Comparison of ENCODE assay signal across 1 cellular context in the genomic region with DNA sequence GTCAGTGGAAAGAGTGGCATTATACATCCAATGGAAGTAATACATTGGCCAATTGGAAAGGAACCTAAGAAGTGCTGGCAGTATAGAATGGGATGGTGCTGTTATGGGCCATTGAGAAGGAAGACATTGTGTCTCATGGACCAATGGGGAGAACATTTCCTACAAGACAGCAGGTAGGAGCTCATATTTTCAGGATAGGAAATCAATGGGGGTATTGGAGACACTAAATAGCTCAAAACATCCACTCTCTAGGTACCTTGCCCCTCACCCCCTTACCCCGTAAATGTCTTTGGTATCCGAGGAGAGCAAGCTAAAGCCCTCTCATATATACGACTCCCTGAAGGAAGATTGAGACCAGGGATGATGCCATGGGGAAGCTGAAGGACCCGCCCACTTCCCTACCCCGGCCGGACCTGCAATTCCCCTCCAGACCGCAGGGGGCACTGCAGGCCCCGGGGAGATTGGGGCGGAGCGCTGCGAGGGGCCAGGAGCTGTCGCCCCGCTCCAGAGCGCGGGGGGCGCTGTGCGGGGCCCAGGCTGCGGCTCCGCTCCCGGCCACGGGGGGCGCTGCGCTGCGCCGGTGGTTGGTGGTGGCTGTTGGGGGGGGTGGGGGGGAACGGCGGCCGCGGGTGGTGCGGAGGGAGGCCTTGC.
TF ChIP-seq lines count a peak whose summit lies in the region.

A gene with protein sequence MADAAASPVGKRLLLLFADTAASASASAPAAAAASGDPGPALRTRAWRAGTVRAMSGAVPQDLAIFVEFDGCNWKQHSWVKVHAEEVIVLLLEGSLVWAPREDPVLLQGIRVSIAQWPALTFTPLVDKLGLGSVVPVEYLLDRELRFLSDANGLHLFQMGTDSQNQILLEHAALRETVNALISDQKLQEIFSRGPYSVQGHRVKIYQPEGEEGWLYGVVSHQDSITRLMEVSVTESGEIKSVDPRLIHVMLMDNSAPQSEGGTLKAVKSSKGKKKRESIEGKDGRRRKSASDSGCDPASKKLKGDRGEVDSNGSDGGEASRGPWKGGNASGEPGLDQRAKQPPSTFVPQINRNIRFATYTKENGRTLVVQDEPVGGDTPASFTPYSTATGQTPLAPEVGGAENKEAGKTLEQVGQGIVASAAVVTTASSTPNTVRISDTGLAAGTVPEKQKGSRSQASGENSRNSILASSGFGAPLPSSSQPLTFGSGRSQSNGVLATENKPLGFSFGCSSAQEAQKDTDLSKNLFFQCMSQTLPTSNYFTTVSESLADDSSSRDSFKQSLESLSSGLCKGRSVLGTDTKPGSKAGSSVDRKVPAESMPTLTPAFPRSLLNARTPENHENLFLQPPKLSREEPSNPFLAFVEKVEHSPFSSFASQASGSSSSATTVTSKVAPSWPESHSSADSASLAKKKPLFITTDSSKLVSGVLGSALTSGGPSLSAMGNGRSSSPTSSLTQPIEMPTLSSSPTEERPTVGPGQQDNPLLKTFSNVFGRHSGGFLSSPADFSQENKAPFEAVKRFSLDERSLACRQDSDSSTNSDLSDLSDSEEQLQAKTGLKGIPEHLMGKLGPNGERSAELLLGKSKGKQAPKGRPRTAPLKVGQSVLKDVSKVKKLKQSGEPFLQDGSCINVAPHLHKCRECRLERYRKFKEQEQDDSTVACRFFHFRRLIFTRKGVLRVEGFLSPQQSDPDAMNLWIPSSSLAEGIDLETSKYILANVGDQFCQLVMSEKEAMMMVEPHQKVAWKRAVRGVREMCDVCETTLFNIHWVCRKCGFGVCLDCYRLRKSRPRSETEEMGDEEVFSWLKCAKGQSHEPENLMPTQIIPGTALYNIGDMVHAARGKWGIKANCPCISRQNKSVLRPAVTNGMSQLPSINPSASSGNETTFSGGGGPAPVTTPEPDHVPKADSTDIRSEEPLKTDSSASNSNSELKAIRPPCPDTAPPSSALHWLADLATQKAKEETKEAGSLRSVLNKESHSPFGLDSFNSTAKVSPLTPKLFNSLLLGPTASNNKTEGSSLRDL (N-terminal part only) (plus strand): TSS at position 615 of the 651 bp plus-strand sequence. CDS start 111 bp downstream, outside the sequence.

TF ChIP-seq in HepG2, 621 proteins besides CTCF, POLR2A, EP300 and RAD21 (continued from another document and continues in another):
- TF ChIP-seq, protein P1, sequence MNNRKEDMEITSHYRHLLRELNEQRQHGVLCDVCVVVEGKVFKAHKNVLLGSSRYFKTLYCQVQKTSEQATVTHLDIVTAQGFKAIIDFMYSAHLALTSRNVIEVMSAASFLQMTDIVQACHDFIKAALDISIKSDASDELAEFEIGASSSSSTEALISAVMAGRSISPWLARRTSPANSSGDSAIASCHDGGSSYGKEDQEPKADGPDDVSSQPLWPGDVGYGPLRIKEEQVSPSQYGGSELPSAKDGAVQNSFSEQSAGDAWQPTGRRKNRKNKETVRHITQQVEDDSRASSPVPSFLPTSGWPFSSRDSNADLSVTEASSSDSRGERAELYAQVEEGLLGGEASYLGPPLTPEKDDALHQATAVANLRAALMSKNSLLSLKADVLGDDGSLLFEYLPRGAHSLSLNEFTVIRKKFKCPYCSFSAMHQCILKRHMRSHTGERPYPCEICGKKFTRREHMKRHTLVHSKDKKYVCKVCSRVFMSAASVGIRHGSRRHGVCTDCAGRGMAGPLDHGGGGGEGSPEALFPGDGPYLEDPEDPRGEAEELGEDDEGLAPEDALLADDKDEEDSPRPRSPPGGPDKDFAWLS (CRISPR knock-in tag; IDR thresholded peaks at IDR 0.05; ENCODE audit: borderline replicate concordance): 0 out of 2 replicates have a peak, but pooled peaks have one; percentile 42
- TF ChIP-seq ZNF264 (CRISPR knock-in tag; IDR thresholded peaks at IDR 0.05) (no peak), ZBED4 (CRISPR knock-in tag; IDR thresholded peaks at IDR 0.05; ENCODE audit: borderline replicate concordance) (peak; percentile 31; the same call in 1 of the 2 replicates), YEATS2 (CRISPR knock-in tag; IDR thresholded peaks at IDR 0.05; ENCODE audit: borderline replicate concordance) (peak; percentile 69; the same call in 1 of the 2 replicates), ZNF574 (CRISPR knock-in tag; IDR thresholded peaks at IDR 0.05) (peak; percentile 98), FOSL2 (CRISPR knock-in tag; IDR thresholded peaks at IDR 0.05) (0 out of 2 replicates have a peak, but pooled peaks have one; percentile 15), ZBTB14 (CRISPR knock-in tag; IDR thresholded peaks at IDR 0.05) (no peak), ZNF331 (CRISPR knock-in tag; IDR thresholded peaks at IDR 0.05) (peak; percentile 28; the same call in 1 of the 2 replicates), ZBTB21 (CRISPR knock-in tag; IDR thresholded peaks at IDR 0.05) (no peak), DDIT3 (CRISPR knock-in tag; IDR thresholded peaks at IDR 0.05) (no peak), ZNF572 (CRISPR knock-in tag; IDR thresholded peaks at IDR 0.05) (no peak), ZNF281 (CRISPR knock-in tag; IDR thresholded peaks at IDR 0.05; ENCODE audit: borderline replicate concordance) (0 out of 2 replicates have a peak, but pooled peaks have one; percentile 34), POGZ (CRISPR knock-in tag; IDR thresholded peaks at IDR 0.05) (peak; percentile 100), GABPA (IDR thresholded peaks at IDR 0.05; ENCODE audit: low read depth, low read length) (no peak), GABPA (CRISPR knock-in tag; IDR thresholded peaks at IDR 0.05; ENCODE audit: low read depth) (no peak), ZBTB34 (CRISPR knock-in tag; IDR thresholded peaks at IDR 0.05) (no peak), ZMYM4 (CRISPR knock-in tag; IDR thresholded peaks at IDR 0.05) (peak; percentile 100), STAG1 (CRISPR knock-in tag; IDR thresholded peaks at IDR 0.05) (peak; percentile 29; the same call in 1 of the 2 replicates), GABPB1 (CRISPR knock-in tag; IDR thresholded peaks at IDR 0.05) (peak; percentile 67), ZC3H4 (CRISPR knock-in tag; IDR thresholded peaks at IDR 0.05; ENCODE audit: borderline replicate concordance) (no peak), ZNF780A (CRISPR knock-in tag; IDR thresholded peaks at IDR 0.05) (no peak)
- TF ChIP-seq, protein P2, sequence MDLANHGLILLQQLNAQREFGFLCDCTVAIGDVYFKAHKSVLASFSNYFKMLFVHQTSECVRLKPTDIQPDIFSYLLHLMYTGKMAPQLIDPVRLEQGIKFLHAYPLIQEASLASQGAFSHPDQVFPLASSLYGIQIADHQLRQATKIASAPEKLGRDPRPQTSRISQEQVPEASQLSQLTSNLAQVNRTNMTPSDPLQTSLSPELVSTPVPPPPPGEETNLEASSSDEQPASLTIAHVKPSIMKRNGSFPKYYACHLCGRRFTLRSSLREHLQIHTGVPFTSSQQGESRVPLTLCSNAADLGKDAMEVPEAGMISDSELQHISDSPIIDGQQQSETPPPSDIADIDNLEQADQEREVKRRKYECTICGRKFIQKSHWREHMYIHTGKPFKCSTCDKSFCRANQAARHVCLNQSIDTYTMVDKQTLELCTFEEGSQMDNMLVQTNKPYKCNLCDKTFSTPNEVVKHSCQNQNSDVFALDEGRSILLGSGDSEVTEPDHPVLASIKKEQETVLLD (CRISPR knock-in tag; IDR thresholded peaks at IDR 0.05; ENCODE audit: low read depth): peak; percentile 77; the same call in 1 of the 2 replicates
